ENCODE assay signal across 8 cellular contexts in the genomic region with DNA sequence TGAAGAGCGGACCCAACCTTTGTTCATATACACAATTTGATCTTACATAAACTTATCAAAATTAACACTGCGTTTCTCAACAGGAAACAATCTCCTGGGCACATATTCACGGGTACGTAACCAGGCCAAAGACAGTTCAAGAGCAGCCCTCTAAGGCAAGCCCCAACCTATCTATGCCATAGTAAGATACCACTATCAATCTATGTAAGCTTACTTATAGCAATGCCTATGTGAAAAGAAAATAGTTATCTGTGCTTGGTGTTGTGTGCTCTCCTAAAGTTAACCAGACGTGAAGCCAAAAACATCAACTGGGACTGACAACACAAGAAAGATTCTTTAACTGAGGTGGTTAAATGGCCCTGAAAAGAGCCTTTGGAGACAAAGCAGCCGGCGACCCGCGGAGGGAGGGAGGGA. TPM values are rescaled to one million over a fixed set of nuclear protein-coding genes. Genes with fewer than 3 reads are reported as not detected.
DNase-seq lines count a peak whose midpoint lies in the region; ATAC-seq and TF ChIP-seq lines count a peak whose summit lies in the region.

No MANE protein-coding gene starts in this region.

- CTCF ChIA-PET in activated B cell treated with CpG ODN at 0.5 μM for 24 hours (lab: Charles Lee): no interaction called here

- in situ Hi-C loops in gastrocnemius medialis (cut with MboI; ENCODE audit: low sequenced_read_pairs in 4 of 4): no loop called here

- ATAC-seq in activated B cell treated with CpG ODN at 0.5 μM for 24 hours (ENCODE audit: low read depth) (no peak), gastrocnemius medialis (no peak), GM21515 (IDR thresholded peaks at IDR 0.05; ENCODE audit: unreplicated experiment) (no peak), GM19035 (IDR thresholded peaks at IDR 0.05; ENCODE audit: unreplicated experiment) (no peak)

- POLR2A ChIA-PET in activated B cell treated with CpG ODN at 0.5 μM for 24 hours (lab: Charles Lee): interaction anchor here (0.5 to 8.0 kb wide), 4 partner anchors 16 to 78 kb away, joined by 3 to 311 read pairs (median 4); a partner anchor contains a TSS

- peak overlapping the region; percentile 89 for H3K27ac Mint-ChIP-seq in activated CD4-positive, alpha-beta T cell treated with anti-CD3 and anti-CD28 coated beads, Interleukin-2, amount 10 ng/mL, durations not matched to agents 24 days and 14 days
- peak overlapping the region; percentile 90 for H3K27ac Mint-ChIP-seq in activated B cell treated with CpG ODN at 0.5 μM for 24 hours

- peak; percentile 73 for DNase-seq in activated CD4-positive, alpha-beta T cell treated with anti-CD3 and anti-CD28 coated beads, Interleukin-2, amount 10 ng/mL, durations not matched to agents 24 days and 14 days
- DNase-seq in activated CD4-positive, alpha-beta T cell treated with anti-CD3 and anti-CD28 coated beads, Interleukin-2, amount 50 U/mL, for 4 hours: no peak
- DNase-seq in activated B cell treated with CpG ODN at 0.5 μM for 24 hours: no peak
- peak; percentile 30 for DNase-seq in foreskin melanocyte
- DNase-seq in gastrocnemius medialis: no peak
- DNase-seq in NK-92 treated with Interleukin-12 subunit alpha and Interleukin-12 subunit beta, amount 100 ng/mL, for 24 hours (lab: John Stamatoyannopoulos, UW): no peak

- no peaks in the 10 kb centered on the region for H3K36me3 ChIP-seq in gastrocnemius medialis

- peaks cover 43% of the 10 kb centered on the region for H3K4me1 Mint-ChIP-seq in activated CD4-positive, alpha-beta T cell treated with anti-CD3 and anti-CD28 coated beads, Interleukin-2, amount 10 ng/mL, durations not matched to agents 24 days and 14 days
- H3K4me1 Mint-ChIP-seq in activated B cell treated with CpG ODN at 0.5 μM for 24 hours: peaks cover 48% of the 10 kb centered on the region

- peaks cover 29% of the 10 kb centered on the region for H3K36me3 Mint-ChIP-seq in activated CD4-positive, alpha-beta T cell treated with anti-CD3 and anti-CD28 coated beads, Interleukin-2, amount 10 ng/mL, durations not matched to agents 24 days and 14 days (ENCODE audit: low read depth)
- H3K36me3 Mint-ChIP-seq in activated B cell treated with CpG ODN at 0.5 μM for 24 hours (ENCODE audit: low read depth): peaks cover 29% of the 10 kb centered on the region

- peaks cover 7 to 24% of the 10 kb centered on the region in 2 donors for H3K4me1 ChIP-seq in gastrocnemius medialis

- intact Hi-C loops in activated CD4-positive, alpha-beta T cell treated with anti-CD3 and anti-CD28 coated beads, Interleukin-2, amount 10 ng/mL, durations not matched to agents 24 days and 14 days (cut with micrococcal nuclease): no loop called here
- intact Hi-C loops in activated B cell treated with CpG ODN at 0.5 μM for 24 hours (cut with micrococcal nuclease) (no loop called here), gastrocnemius medialis (cut with DNase I; ENCODE audit: low total_unique reads) (no loop called here)

- no peak for TF ChIP-seq POLR2A in gastrocnemius medialis (IDR thresholded peaks at IDR 0.05)

- no peaks in the 10 kb centered on the region for H3K9me3 Mint-ChIP-seq in activated CD4-positive, alpha-beta T cell treated with anti-CD3 and anti-CD28 coated beads, Interleukin-2, amount 10 ng/mL, durations not matched to agents 24 days and 14 days
- H3K9me3 Mint-ChIP-seq in activated B cell treated with CpG ODN at 0.5 μM for 24 hours: no peaks in the 10 kb centered on the region

- peak overlapping the region; percentile 91 for H3K4me3 Mint-ChIP-seq in activated CD4-positive, alpha-beta T cell treated with anti-CD3 and anti-CD28 coated beads, Interleukin-2, amount 10 ng/mL, durations not matched to agents 24 days and 14 days
- H3K4me3 Mint-ChIP-seq in activated B cell treated with CpG ODN at 0.5 μM for 24 hours: peak overlapping the region; percentile 81

- no peaks in the 10 kb centered on the region for H3K27me3 Mint-ChIP-seq in activated CD4-positive, alpha-beta T cell treated with anti-CD3 and anti-CD28 coated beads, Interleukin-2, amount 10 ng/mL, durations not matched to agents 24 days and 14 days
- no peaks in the 10 kb centered on the region for H3K27me3 Mint-ChIP-seq in activated B cell treated with CpG ODN at 0.5 μM for 24 hours

- H3K9me3 ChIP-seq in gastrocnemius medialis: no peaks in the 10 kb centered on the region

- TF ChIP-seq CTCF in activated B cell treated with CpG ODN at 0.5 μM for 24 hours (IDR thresholded peaks at IDR 0.05) (no peak), gastrocnemius medialis (IDR thresholded peaks at IDR 0.05 in 4 of 5, conservative IDR thresholded peaks at IDR 0.05 in 1 of 5) (no peak)

- peak overlapping the region; percentile 39 to 51 (median 47) for H3K4me3 ChIP-seq in gastrocnemius medialis

- H3K27ac ChIP-seq in gastrocnemius medialis: peak overlapping the region in 3 of 4 donors; percentile 45 to 60 (median 52)

- H3K27me3 ChIP-seq in gastrocnemius medialis: peaks cover 0 to 5% (median 0%) of the 10 kb centered on the region in 3 donors

RNA-seq across cellular contexts. Expression of a gene that starts 49.4 kb away (rescaled TPM):
- 25.8 and 26.6 TPM in 2 replicates for total RNA-seq in activated CD4-positive, alpha-beta T cell treated with anti-CD3 and anti-CD28 coated beads, Interleukin-2, amount 10 ng/mL, durations not matched to agents 24 days and 14 days
- total RNA-seq in activated B cell treated with CpG ODN at 0.5 μM for 24 hours (10.2 and 11.6 TPM in 2 replicates), gastrocnemius medialis (10 to 100 TPM; 17.0 to 35.4 (median 28.7) TPM)

Comparison
In these comparisons a context has a peak if more than half of its experiments do, and no peak if none do; other contexts are left out.
1. DNase-seq: peak in activated CD4-positive, alpha-beta T cell treated with anti-CD3 and anti-CD28 coated beads, Interleukin-2, amount 10 ng/mL, durations not matched to agents 24 days and 14 days (single experiment) and foreskin melanocyte (single experiment); none in activated CD4-positive, alpha-beta T cell treated with anti-CD3 and anti-CD28 coated beads, Interleukin-2, amount 50 U/mL, for 4 hours (0 of 2), activated B cell treated with CpG ODN at 0.5 μM for 24 hours (single experiment), gastrocnemius medialis (0 of 2) and NK-92 treated with Interleukin-12 subunit alpha and Interleukin-12 subunit beta, amount 100 ng/mL, for 24 hours (single experiment).